8 cellular contexts compared by ENCODE assay signal in genomic region chr2:151828890-151829324, GRCh38. TPM values are rescaled to one million over a fixed set of nuclear protein-coding genes. Genes with fewer than 3 reads are reported as not detected.
A peak's percentile ranks its signal among the peaks of the same experiment; 100 is the strongest.
DNase-seq lines count a peak whose midpoint lies in the region; ATAC-seq, FAIRE-seq and TF ChIP-seq lines count a peak whose summit lies in the region.

No MANE protein-coding gene starts in this region.

- no peaks in the 10 kb centered on the region for H3K9me3 Mint-ChIP-seq in neural progenitor cell

- H3K4me1 Mint-ChIP-seq in neural progenitor cell = peaks cover 26% of the 10 kb centered on the region

- H4K8ac ChIP-seq in H1 (ENCODE audit: extremely low read depth, insufficient read depth, low read length) = no peak overlapping the region

- TF ChIP-seq EP300 in H1 (IDR thresholded peaks at IDR 0.05; ENCODE audit: borderline replicate concordance in 1 of 2, low read depth in 2 of 2, low read length in 2 of 2) = no peak

- TF ChIP-seq CTCF in C4-2B (conservative IDR thresholded peaks at IDR 0.05) = no peak
- TF ChIP-seq CTCF in OCI-LY1 (IDR thresholded peaks at IDR 0.05; ENCODE audit: low read length) = no peak
- no peak for TF ChIP-seq CTCF in H1 (IDR thresholded peaks at IDR 0.05; ENCODE audit: control extremely low read depth in 1 of 3, insufficient read depth in 1 of 3, low read depth in 1 of 3, low read length in 3 of 3)
- TF ChIP-seq CTCF in neural progenitor cell (IDR thresholded peaks at IDR 0.05) = no peak

- H3K4ac ChIP-seq in H1 (replicated peaks; ENCODE audit: insufficient read length, low read depth, low read length) = no peak overlapping the region

- H2AK5ac ChIP-seq in H1 (ENCODE audit: low read depth, low read length) = no peak overlapping the region

- H3K4me3 Mint-ChIP-seq in neural progenitor cell = peak overlapping the region; percentile 89

- H3K36me3 ChIP-seq in OCI-LY1 (ENCODE audit: insufficient read depth, low read length) = peaks cover 7% of the 10 kb centered on the region
- H3K36me3 ChIP-seq in H1 (ENCODE audit: control insufficient read depth in 2 of 4, insufficient read depth in 4 of 4, low read length in 3 of 4) = no peaks in the 10 kb centered on the region
- no peaks in the 10 kb centered on the region for H3K36me3 ChIP-seq in neural progenitor cell

- no peak overlapping the region for H3K18ac ChIP-seq in H1 (ENCODE audit: extremely low read depth, low read length)

- H2BK5ac ChIP-seq in H1 (ENCODE audit: low read depth, low read length) = no peak overlapping the region

- no peak for ATAC-seq in HG02938 (IDR thresholded peaks at IDR 0.05; ENCODE audit: unreplicated experiment)

- no peak for DNase-seq in H1 (ENCODE audit: low read depth in 1 of 2, low spot score in 2 of 2)
- no peak for DNase-seq in neural progenitor cell (ENCODE audit: low spot score)
- DNase-seq in activated CD4-positive, CD25-positive, alpha-beta regulatory T cell (lab: John Stamatoyannopoulos, UW) = no peak
- DNase-seq in iPS-NIHi11 (ENCODE audit: low spot score) = no peak
- DNase-seq in NCI-H128 (lab: John Stamatoyannopoulos, UW; ENCODE audit: unreplicated experiment) = no peak

- CTCF ChIA-PET in H1 (lab: Charles Lee; ENCODE audit: partially characterized antibody) = interaction anchor here (0.9 to 1.3 kb wide), 3 partner anchors 21 to 170 kb away, joined by 3 to 6 read pairs (median 3); no protein-coding TSS in a partner anchor

- no peak overlapping the region for H3K27ac Mint-ChIP-seq in neural progenitor cell

- H2BK120ac ChIP-seq in H1 (replicated peaks; ENCODE audit: low read depth, low read length) = no peak overlapping the region

- H3K4me2 ChIP-seq in OCI-LY1 (ENCODE audit: low read length) (peak overlapping the region; percentile 76), H1 (ENCODE audit: insufficient read depth in 1 of 2, low read depth in 2 of 2, low read length in 2 of 2) (peak overlapping the region; percentile 82 to 89), neural progenitor cell (peak overlapping the region; percentile 73)

- POLR2A ChIA-PET in H1 (lab: Charles Lee; ENCODE audit: partially characterized antibody) = interaction anchor here (0.6 to 3.0 kb wide), 7 partner anchors 12 to 342 kb away, joined by 3 to 21 read pairs (median 5); no protein-coding TSS in a partner anchor

- no peak overlapping the region for H3K14ac ChIP-seq in H1 (ENCODE audit: insufficient read length)

- peaks cover 2% of the 10 kb centered on the region for H3K27me3 Mint-ChIP-seq in neural progenitor cell (ENCODE audit: insufficient read depth, low read depth)

- FAIRE-seq in H1 (lab: Jason Lieb, UNC) = no peak

- H3K9ac ChIP-seq in OCI-LY1 (ENCODE audit: low read length) (peak overlapping the region; percentile 55), H1 (replicated peaks in 1 of 4; ENCODE audit: extremely low read depth in 1 of 4, low read depth in 3 of 4, low read length in 3 of 4) (peak overlapping the region in 3 of 4 experiments; percentile 25 to 84 (median 42); a peak in 2 of 7 replicates), neural progenitor cell (no peak overlapping the region)

- H3K4me1 ChIP-seq in OCI-LY1 (ENCODE audit: insufficient read depth, low read length, severe bottlenecking) = peaks cover 33% of the 10 kb centered on the region
- H3K4me1 ChIP-seq in H1 (replicated peaks in 1 of 4; ENCODE audit: control insufficient read depth in 3 of 4, insufficient read depth in 4 of 4, low read length in 3 of 4) = peaks cover 0 to 14% (median 7%) of the 10 kb centered on the region in 4 experiments; a peak in 5 of 7 replicates
- peaks cover 31% of the 10 kb centered on the region for H3K4me1 ChIP-seq in neural progenitor cell

- WGBS in H1 (ENCODE audit: extremely low coverage in 1 of 2, insufficient coverage in 1 of 2, insufficient read length in 1 of 2, insufficient replicate concordance in 2 of 2, low coverage in 1 of 2, low lambda C conversion rate in 2 of 2, missing lambda C conversion rate in 1 of 2), 2 experiments = 70% methylated on average over 5 of the region's 5 CpGs; no CpG with 5 or more reads in 1 of the 2 experiments

- H3K79me2 ChIP-seq in OCI-LY1 (ENCODE audit: insufficient read depth, low read length) (peaks cover 41% of the 10 kb centered on the region), H1 (ENCODE audit: control insufficient read depth in 1 of 2, insufficient read depth in 2 of 2, low read length in 2 of 2) (peaks cover 10 to 41% of the 10 kb centered on the region in 2 experiments), neural progenitor cell (ENCODE audit: low read depth) (peaks cover 42% of the 10 kb centered on the region)

- no peak overlapping the region for H2BK12ac ChIP-seq in H1 (ENCODE audit: low read depth, low read length)

- H3K27me3 ChIP-seq in OCI-LY1 (ENCODE audit: insufficient read depth, low read length) = no peaks in the 10 kb centered on the region
- H3K27me3 ChIP-seq in H1 (replicated peaks in 1 of 4; ENCODE audit: control insufficient read depth in 3 of 4, extremely low read depth in 1 of 4, insufficient read depth in 3 of 4, low read length in 3 of 4) = no peaks in the 10 kb centered on the region
- H3K27me3 ChIP-seq in neural progenitor cell = no peaks in the 10 kb centered on the region

- no peaks in the 10 kb centered on the region for H3K36me3 Mint-ChIP-seq in neural progenitor cell

- H2AFZ ChIP-seq in OCI-LY1 (ENCODE audit: low read length) = peak overlapping the region; percentile 11; the same call in 1 of the 2 replicates
- peak overlapping the region; percentile 94 for H2AFZ ChIP-seq in H1 (ENCODE audit: low read length)
- H2AFZ ChIP-seq in neural progenitor cell (replicated peaks) = peak overlapping the region; percentile 88

- H3K27ac ChIP-seq in C4-2B (peak overlapping the region; percentile 91; the same call in 1 of the 2 replicates), OCI-LY1 (ENCODE audit: low read depth, low read length, poor library complexity, severe bottlenecking) (peak overlapping the region; percentile 36), H1 (ENCODE audit: low read depth, low read length) (no peak overlapping the region), neural progenitor cell (no peak overlapping the region)

- H3K4me3 ChIP-seq in OCI-LY1 (ENCODE audit: low read depth, low read length, poor library complexity, severe bottlenecking) (peak overlapping the region; percentile 87), H1 (ENCODE audit: extremely low read depth in 1 of 4, insufficient read depth in 2 of 4, low read depth in 3 of 4, low read length in 4 of 4) (peak overlapping the region; percentile 88 to 98 (median 92); a peak in 6 of 8 replicates), neural progenitor cell (peak overlapping the region; percentile 81)

- H3K9me3 ChIP-seq in OCI-LY1 (ENCODE audit: low read length) (no peaks in the 10 kb centered on the region), H1 (ENCODE audit: insufficient read depth in 2 of 2, low read depth in 1 of 2, low read length in 1 of 2) (no peaks in the 10 kb centered on the region), neural progenitor cell (ENCODE audit: low read depth) (no peaks in the 10 kb centered on the region)

- H4K20me1 ChIP-seq in OCI-LY1 (ENCODE audit: insufficient read depth, low read length) (no peaks in the 10 kb centered on the region), H1 (replicated peaks in 1 of 2; ENCODE audit: control insufficient read depth in 1 of 2, insufficient read depth in 2 of 2, low read length in 2 of 2) (peaks cover 4 to 5% of the 10 kb centered on the region in 2 experiments), neural progenitor cell (ENCODE audit: low read depth) (peaks cover 37% of the 10 kb centered on the region)

- no peaks in the 10 kb centered on the region; the same call in 1 of the 2 replicates for H3K23me2 ChIP-seq in H1 (ENCODE audit: low read depth, low read length)

- no peaks in the 10 kb centered on the region for H3K79me1 ChIP-seq in H1 (ENCODE audit: low read depth, low read length)

- TF ChIP-seq POLR2A in H1 (IDR thresholded peaks at IDR 0.05; ENCODE audit: control extremely low read depth in 1 of 2, low read depth in 2 of 2, low read length in 2 of 2) = no peak

- no peak overlapping the region for H4K91ac ChIP-seq in H1 (replicated peaks; ENCODE audit: insufficient read length, low read length)

- H3K23ac ChIP-seq in H1 (ENCODE audit: insufficient read length) = no peak overlapping the region

- no peaks in the 10 kb centered on the region for H3F3A ChIP-seq in OCI-LY1 (ENCODE audit: insufficient read depth, low read length)
- H3F3A ChIP-seq in neural progenitor cell (ENCODE audit: low read depth) = no peaks in the 10 kb centered on the region

- no peak overlapping the region for H2BK15ac ChIP-seq in H1 (ENCODE audit: low read length)

- H2BK20ac ChIP-seq in H1 (ENCODE audit: low read length) = no peak overlapping the region

- TF ChIP-seq RAD21 in H1 (IDR thresholded peaks at IDR 0.05 in 1 of 2, conservative IDR thresholded peaks at IDR 0.05 in 1 of 2; ENCODE audit: low read depth in 2 of 2, low read length in 2 of 2) = no peak

- H4K5ac ChIP-seq in H1 (ENCODE audit: insufficient read length, low read depth, low read length) = no peak overlapping the region

- no peak overlapping the region for H3K56ac ChIP-seq in H1 (replicated peaks; ENCODE audit: insufficient read length, low read depth, low read length)

- H3K9me2 ChIP-seq in OCI-LY1 (ENCODE audit: low read depth, low read length) = no peaks in the 10 kb centered on the region

TF ChIP-seq in H1, 55 proteins besides CTCF, POLR2A, EP300 and RAD21:
- TF ChIP-seq TAF1 (IDR thresholded peaks at IDR 0.05; ENCODE audit: low read depth, low read length) (no peak), SIX5 (IDR thresholded peaks at IDR 0.05; ENCODE audit: low read depth, low read length) (no peak), FOSL1 (IDR thresholded peaks at IDR 0.05; ENCODE audit: insufficient read depth, low read depth, low read length) (no peak), SIRT6 (IDR thresholded peaks at IDR 0.05; ENCODE audit: low read length) (no peak)

RNA-seq across cellular contexts. Expression of gene ARL5A, which starts 0.7 kb away (rescaled TPM):
- total RNA-seq in H1 (2021; fragmentation: NEBNext Ultra II Directional; extraction: Animal tissue kit (Norgen Biotek cat#: 25700)) = 74.8 and 86.3 TPM in 2 replicates
- 12.6 and 14.0 TPM in 2 replicates for polyA plus RNA-seq in H1 (2011; rRNA removed)
- polyA plus RNA-seq in H1 (2011; cell fraction: cytosol; rRNA removed) = 23.1 TPM
- polyA plus RNA-seq in H1 (2011; cell fraction: nucleus; rRNA removed) = 16.5 TPM
- polyA plus RNA-seq in H1 (2012, experiment 1 of 2) = 24.4 to 46.2 TPM (median 26.6 TPM) in 4 replicates
- 4.0 TPM for polyA plus RNA-seq in H1 (2012, experiment 2 of 2)
- polyA plus RNA-seq in H1 (2013, experiment 1 of 2) = 49.2 TPM
- 50.5 TPM for polyA plus RNA-seq in H1 (2013, experiment 2 of 2)
- 30.4 and 55.5 TPM in 2 replicates for polyA minus RNA-seq in H1 (2011; rRNA and poly(A)+ RNA removed)
- 21.1 TPM for polyA minus RNA-seq in H1 (2011; cell fraction: cytosol; rRNA and poly(A)+ RNA removed)
- 64.5 TPM for polyA minus RNA-seq in H1 (2011; cell fraction: nucleus; rRNA and poly(A)+ RNA removed)
- 74.4 and 129 TPM in 2 replicates for total RNA-seq in neural progenitor cell (ENCODE audit: low replicate concordance)

Comparison
In these comparisons a context has a peak if more than half of its experiments do, and no peak if none do; other contexts are left out.
1. H3K27ac ChIP-seq: peak in C4-2B (single experiment) and OCI-LY1 (single experiment); none in H1 (single experiment) and neural progenitor cell (single experiment).
2. H2AFZ ChIP-seq: peak in every context shown above with its lines; median percentile 94 in H1; 88 in neural progenitor cell; 11 in OCI-LY1.
3. Peak in every context shown above with its lines, with median percentiles within 50 percentile points of each other: H3K4me2 ChIP-seq and H3K4me3 ChIP-seq.